15 cellular contexts compared by ENCODE assay signal in genomic region chr16:85317704-85318103, GRCh38.
DNase-seq lines count a peak whose midpoint lies in the region; ATAC-seq and TF ChIP-seq lines count a peak whose summit lies in the region.
"Had no signal": no experiment of that assay in that cellular context is flagged by ENCODE, and none has a peak within 500 bp of the region (broad histone marks: within the 10 kb centered on the region; RNA-seq: fewer than 3 reads in every experiment).

No MANE protein-coding gene starts in this region.

- H3K36me3 Mint-ChIP-seq in brain: no peaks in the 10 kb centered on the region

- no peak overlapping the region for H4K8ac ChIP-seq in neuronal stem cell (ENCODE audit: low read depth, low read length)

- no peak overlapping the region for H3K23ac ChIP-seq in neuronal stem cell (ENCODE audit: low read depth, low read length, poor library complexity)

- TF ChIP-seq CTCF in Panc1 (IDR thresholded peaks at IDR 0.05) (no peak), brain (conservative IDR thresholded peaks at IDR 0.05) (no peak)

- H2BK15ac ChIP-seq in neuronal stem cell (ENCODE audit: low read length): peak overlapping the region; percentile 72

- no peak overlapping the region for H4K91ac ChIP-seq in neuronal stem cell (ENCODE audit: low read depth, low read length, poor library complexity)

- no peak overlapping the region for H3K4ac ChIP-seq in neuronal stem cell (ENCODE audit: low read length)

- H3K4me3 Mint-ChIP-seq in brain: no peak overlapping the region
- H3K4me3 Mint-ChIP-seq: B cell; CD4-positive, alpha-beta T cell had no signal

- in situ Hi-C loops in Panc1 (cut with HindIII; ENCODE audit: low pct_unique_long_range_greater_than_20kb, low sequenced_read_pairs): no loop called here

- peak overlapping the region; percentile 98 for H3K4me2 ChIP-seq in BLaER1
- no peak overlapping the region for H3K4me2 ChIP-seq in neuronal stem cell (ENCODE audit: insufficient read depth, low read length, poor library complexity, severe bottlenecking)

- H3K9me3 ChIP-seq in BLaER1 (no peaks in the 10 kb centered on the region), Panc1 (ENCODE audit: control insufficient read depth, insufficient read depth, low read depth, low read length) (no peaks in the 10 kb centered on the region), neuronal stem cell (replicated peaks in 1 of 2; ENCODE audit: control insufficient read depth in 2 of 2, insufficient read depth in 1 of 2, low read depth in 1 of 2, low read length in 2 of 2) (peaks cover 0 to 2% of the 10 kb centered on the region in 2 donors)
- H3K9me3 ChIP-seq: Caco-2 had no signal

- H3K27ac Mint-ChIP-seq in brain: peak overlapping the region; percentile 25 to 81 (median 72)
- H3K27ac Mint-ChIP-seq: B cell; CD4-positive, alpha-beta T cell had no signal

- H2BK12ac ChIP-seq in neuronal stem cell (ENCODE audit: low read length): peak overlapping the region; percentile 8

- peaks cover 0 to 3% (median 0%) of the 10 kb centered on the region in 5 experiments for H3K9me3 Mint-ChIP-seq in brain
- H3K9me3 Mint-ChIP-seq: CD4-positive, alpha-beta T cell had no signal

- peak overlapping the region; percentile 41 for H3K18ac ChIP-seq in neuronal stem cell (ENCODE audit: low read length)

- no TSS peak for BruUV-seq in Panc1 (replicated peaks; lab: Mats Ljungman, UMichigan)

- POLR2A ChIA-PET in Panc1 (lab: Charles Lee): interaction anchor here (0.6 kb wide), 1 partner anchor 133 kb away, joined by 11 read pairs; no protein-coding TSS in a partner anchor

- H2AK5ac ChIP-seq in neuronal stem cell (ENCODE audit: low read depth, low read length): peak overlapping the region; percentile 81

- no CpG with 5 or more reads among the region's 12 CpGs for WGBS in neuronal stem cell (ENCODE audit: extremely low coverage in 2 of 2, insufficient read length in 2 of 2, insufficient replicate concordance in 1 of 2), 2 donors

- ATAC-seq in Panc1 (no peak), esophagus mucosa (no peak)

- H3K14ac ChIP-seq in neuronal stem cell (ENCODE audit: low read length): peak overlapping the region; percentile 5

- H3K4me1 ChIP-seq in BLaER1 (peaks cover 99% of the 10 kb centered on the region), Panc1 (ENCODE audit: control insufficient read depth, insufficient read depth, low read length) (peaks cover 58% of the 10 kb centered on the region), neuronal stem cell (ENCODE audit: control insufficient read depth in 2 of 2, insufficient read depth in 1 of 2, low read depth in 1 of 2, low read length in 2 of 2) (peaks cover 20 to 46% of the 10 kb centered on the region in 2 donors)
- H3K4me1 ChIP-seq: Caco-2 had no signal

- no peak overlapping the region for H3K4me3 ChIP-seq in BLaER1
- no peak overlapping the region for H3K4me3 ChIP-seq in Panc1 (ENCODE audit: low read depth in 2 of 2, low read length in 2 of 2)
- H3K4me3 ChIP-seq in neuronal stem cell (ENCODE audit: low read length in 2 of 2): no peak overlapping the region
- H3K4me3 ChIP-seq: GM23248 had no signal

- H3K4me1 Mint-ChIP-seq in brain: peaks cover 85% of the 10 kb centered on the region

- no peaks in the 10 kb centered on the region for H4K20me1 ChIP-seq in BLaER1

- H3K27ac ChIP-seq in BLaER1: 0 out of 2 replicates have a peak overlapping the region, but pooled peaks have one; percentile 54
- peak overlapping the region; percentile 98; the same call in 1 of the 2 replicates for H3K27ac ChIP-seq in Panc1 (ENCODE audit: low read length)
- no peak overlapping the region for H3K27ac ChIP-seq in neuronal stem cell (replicated peaks; ENCODE audit: low read length)
- H3K27ac ChIP-seq: C4-2B, GM23248 had no signal

- H3K79me1 ChIP-seq in neuronal stem cell (ENCODE audit: low read depth, low read length): no peaks in the 10 kb centered on the region

- H3K36me3 ChIP-seq in BLaER1: no peaks in the 10 kb centered on the region
- no peaks in the 10 kb centered on the region for H3K36me3 ChIP-seq in Panc1 (ENCODE audit: control insufficient read depth, insufficient read depth, low read length)
- no peaks in the 10 kb centered on the region for H3K36me3 ChIP-seq in neuronal stem cell (replicated peaks in 1 of 2; ENCODE audit: control insufficient read depth in 2 of 2, insufficient read depth in 2 of 2, low read length in 2 of 2)

- H3K9ac ChIP-seq in BLaER1: peak overlapping the region; percentile 24; the same call in 1 of the 2 replicates
- H3K9ac ChIP-seq in neuronal stem cell (ENCODE audit: low read depth, low read length, poor library complexity): no peak overlapping the region
- H3K9ac ChIP-seq: GM23248 had no signal

- CTCF ChIA-PET in Panc1 (lab: Charles Lee): no interaction called here

- no peak overlapping the region for H2BK120ac ChIP-seq in neuronal stem cell (ENCODE audit: low read depth, low read length)

- no peak overlapping the region for H2BK5ac ChIP-seq in neuronal stem cell (ENCODE audit: low read length)

- no peaks in the 10 kb centered on the region for H3K27me3 ChIP-seq in BLaER1
- H3K27me3 ChIP-seq in Panc1 (ENCODE audit: control insufficient read depth, insufficient read depth, low read length): no peaks in the 10 kb centered on the region
- H3K27me3 ChIP-seq in neuronal stem cell (ENCODE audit: control insufficient read depth in 3 of 3, insufficient read depth in 3 of 3, low read depth in 1 of 3, low read length in 3 of 3): no peaks in the 10 kb centered on the region

- no peak overlapping the region for H2AFZ ChIP-seq in neuronal stem cell (ENCODE audit: low read length)
- H2AFZ ChIP-seq: GM23248 had no signal

- no peaks in the 10 kb centered on the region for H3K27me3 Mint-ChIP-seq in brain
- H3K27me3 Mint-ChIP-seq: B cell; CD4-positive, alpha-beta T cell had no signal

- intact Hi-C loops in Panc1 (cut with micrococcal nuclease; ENCODE audit: unreplicated experiment): no loop called here

- DNase-seq in Panc1 (ENCODE audit: low read depth, low spot score) (no peak), neuronal stem cell (ENCODE audit: low spot score) (no peak), NCI-H526 (lab: John Stamatoyannopoulos, UW) (no peak), NOMO-1 (lab: John Stamatoyannopoulos, UW; ENCODE audit: unreplicated experiment in 2 of 2) (no peak)
- no peak for DNase-seq in activated CD8-positive, alpha-beta memory T cell treated with anti-CD3 and anti-CD28 coated beads, Interleukin-2, amount 50 U/mL, for 4 hours
- DNase-seq: 8988T; Caco-2; CD4-positive, alpha-beta T cell; GM23248; HCEC 1CT had no signal
